ENCODE assay signal across 20 cellular contexts in the genomic region with DNA sequence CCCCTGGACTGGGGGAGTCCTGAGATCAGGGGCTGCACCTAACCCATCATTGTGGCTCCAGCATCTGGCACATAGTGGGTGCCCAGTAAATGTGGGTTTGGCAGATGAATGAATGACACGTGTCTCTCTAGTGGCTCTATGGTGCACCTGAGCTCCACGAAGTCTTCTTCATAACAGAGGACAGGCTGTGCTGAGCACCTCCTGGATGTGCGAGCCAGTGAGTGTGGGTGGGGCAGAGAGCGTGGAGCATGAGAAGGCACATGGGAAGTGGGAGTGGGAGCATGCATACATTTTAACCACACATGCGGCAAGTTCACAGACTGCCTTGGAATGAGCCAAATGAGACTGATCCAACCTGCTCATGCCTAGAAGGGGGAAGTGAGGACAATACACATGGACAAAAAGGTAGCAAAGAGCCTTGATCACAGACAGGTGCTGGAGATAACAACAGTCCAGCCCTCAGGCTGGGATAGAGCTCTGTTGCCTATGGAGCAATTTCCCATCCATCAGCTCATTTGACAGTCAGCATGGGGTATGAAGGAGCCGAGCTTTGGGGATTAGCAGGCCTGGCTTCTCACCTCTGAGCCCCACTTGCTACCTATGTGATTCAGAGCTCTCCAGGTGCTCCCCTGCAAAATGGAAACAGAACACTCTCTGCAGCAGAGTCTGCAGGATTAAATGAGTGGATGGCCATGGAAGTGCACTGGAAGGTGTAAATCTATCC.
DNase-seq lines count a peak whose midpoint lies in the region; ATAC-seq, FAIRE-seq and TF ChIP-seq lines count a peak whose summit lies in the region.
"Had no signal": no experiment of that assay in that cellular context is flagged by ENCODE, and none has a peak within 500 bp of the region (broad histone marks: within the 10 kb centered on the region; RNA-seq: fewer than 3 reads in every experiment).

No MANE protein-coding gene starts in this region.

- dilution Hi-C loops in endothelial cell of umbilical vein (cut with MboI; ENCODE audit: extremely low pct_ligation_motif_present, low sequenced_read_pairs): no loop called here

- no peak overlapping the region for H3K4me2 ChIP-seq in endothelial cell of umbilical vein (ENCODE audit: insufficient read depth, low read length)

- H3K4me3 ChIP-seq in HEK293 (ENCODE audit: low read depth, low read length) (no peak overlapping the region), endothelial cell of umbilical vein (replicated peaks in 1 of 3; ENCODE audit: insufficient read depth in 1 of 3, low read depth in 1 of 3, low read length in 3 of 3) (no peak overlapping the region), MG63 (no peak overlapping the region)
- H3K4me3 ChIP-seq: SJCRH30 had no signal

- CTCF ChIA-PET in HEK293 (lab: Yijun Ruan, JAX) (interaction anchor here (1.7 kb wide), 1 partner anchor 16 kb away, joined by 6 read pairs; no protein-coding TSS in a partner anchor), endothelial cell of umbilical vein (lab: Charles Lee) (interaction anchor here (1.7 to 4.3 kb wide), 3 partner anchors 15 to 444 kb away, joined by 4 to 22 read pairs (median 6); no protein-coding TSS in a partner anchor)

- POLR2A ChIA-PET in HEK293 (lab: Yijun Ruan, JAX) (no interaction called here), endothelial cell of umbilical vein (lab: Charles Lee) (interaction anchor here (0.6 kb wide), 1 partner anchor 209 kb away, joined by 5 read pairs; no protein-coding TSS in a partner anchor)

- H2AFZ ChIP-seq in endothelial cell of umbilical vein (ENCODE audit: low read depth, low read length): no peak overlapping the region

- DNase-seq in AG08396 (ENCODE audit: low spot score) (peak; percentile 0), endothelial cell of umbilical vein (ENCODE audit: low read depth, low spot score) (no peak), mesenteric fat pad (ENCODE audit: low spot score) (peak; percentile 59), MG63 (no peak), NCI-H2171 (lab: John Stamatoyannopoulos, UW) (no peak)
- DNase-seq: CD8-positive, alpha-beta T cell; DMS79 treated with DMSO at 0.1 percent for 48 hours; GF-D8; MV-4-11; NCI-H1436; NCI-H2081 treated with DMSO at 0.1 percent for 48 hours; NCI-H2227 treated with DMSO at 0.1 percent for 48 hours; NCI-H526; NK-92 treated with Interleukin-12 subunit alpha and Interleukin-12 subunit beta, amount 100 ng/mL, for 24 hours; SJCRH30 had no signal

- no peak overlapping the region for H3K27ac ChIP-seq in HEK293 (ENCODE audit: extremely low read depth, low read depth, low read length)
- H3K27ac ChIP-seq in endothelial cell of umbilical vein (ENCODE audit: insufficient read depth, low read depth, low read length): peak overlapping the region; percentile 98
- H3K27ac ChIP-seq: RWPE1, SJCRH30 had no signal

- no peaks in the 10 kb centered on the region for H3K79me2 ChIP-seq in endothelial cell of umbilical vein (ENCODE audit: control insufficient read depth, insufficient read depth, low read length)

- intact Hi-C loops in endothelial cell of umbilical vein (cut with micrococcal nuclease): loop anchor here (1.0 to 5.0 kb wide), 4 partner anchors 7 to 409 kb away; partner anchors contain the start of gene TRMO

- no peaks in the 10 kb centered on the region for H3K36me3 ChIP-seq in HEK293 (ENCODE audit: control insufficient read depth in 2 of 2, insufficient read depth in 1 of 2, low read length in 2 of 2)
- no peaks in the 10 kb centered on the region for H3K36me3 ChIP-seq in endothelial cell of umbilical vein (ENCODE audit: control insufficient read depth in 2 of 2, extremely low read depth in 1 of 2, insufficient read depth in 2 of 2, low read length in 2 of 2)
- no peaks in the 10 kb centered on the region for H3K36me3 ChIP-seq in MG63
- H3K36me3 ChIP-seq: BE2C, SJCRH30 had no signal

- no peaks in the 10 kb centered on the region for H3K27me3 ChIP-seq in endothelial cell of umbilical vein (ENCODE audit: control insufficient read depth in 2 of 2, insufficient read depth in 2 of 2, low read length in 2 of 2)
- H3K27me3 ChIP-seq in MG63: no peaks in the 10 kb centered on the region
- H3K27me3 ChIP-seq: BE2C had no signal

- TF ChIP-seq CTCF in HEK293 (tag by site-specific recombination; IDR thresholded peaks at IDR 0.05) (no peak), endothelial cell of umbilical vein (IDR thresholded peaks at IDR 0.05; ENCODE audit: extremely low read depth in 1 of 2, insufficient read depth in 1 of 2, low read depth in 1 of 2, low read length in 2 of 2) (no peak)

- no peak for ATAC-seq in HG03196 (IDR thresholded peaks at IDR 0.05; ENCODE audit: unreplicated experiment)
- ATAC-seq: CD8-positive, alpha-beta T cell had no signal

- H3K9me1 ChIP-seq in endothelial cell of umbilical vein (replicated peaks; ENCODE audit: control insufficient read depth, extremely low read depth, insufficient read depth, low read length): no peaks in the 10 kb centered on the region

- TF ChIP-seq POLR2A in endothelial cell of umbilical vein (IDR thresholded peaks at IDR 0.05; ENCODE audit: low read depth, low read length): no peak

- peak overlapping the region; percentile 70 for H3K9ac ChIP-seq in endothelial cell of umbilical vein (replicated peaks; ENCODE audit: extremely low read depth, insufficient read depth, low read length)

- H3K9me3 ChIP-seq in HEK293 (ENCODE audit: control insufficient read depth, insufficient read depth, low read depth, low read length): no peaks in the 10 kb centered on the region
- no peaks in the 10 kb centered on the region for H3K9me3 ChIP-seq in endothelial cell of umbilical vein (replicated peaks; ENCODE audit: control insufficient read depth, insufficient read depth, low read length)
- no peaks in the 10 kb centered on the region for H3K9me3 ChIP-seq in MG63
- H3K9me3 ChIP-seq: BE2C, SJCRH30 had no signal

- no peaks in the 10 kb centered on the region for H4K20me1 ChIP-seq in endothelial cell of umbilical vein (replicated peaks; ENCODE audit: control insufficient read depth, extremely low read depth, insufficient read depth, low read length)

- H3K4me1 ChIP-seq in HEK293 (ENCODE audit: control insufficient read depth, insufficient read depth, low read length): no peaks in the 10 kb centered on the region
- peaks cover 49% of the 10 kb centered on the region for H3K4me1 ChIP-seq in endothelial cell of umbilical vein (ENCODE audit: control insufficient read depth, extremely low read depth, insufficient read depth, low read length)
- H3K4me1 ChIP-seq: SJCRH30 had no signal

- no peak for FAIRE-seq in endothelial cell of umbilical vein (lab: Jason Lieb, UNC)
- FAIRE-seq: D721Med had no signal

- BruUV-seq in endothelial cell of umbilical vein (replicated peaks; lab: Mats Ljungman, UMichigan): no TSS peak

TF ChIP-seq in HEK293, 187 proteins besides CTCF, POLR2A, EP300 and RAD21 (continues in another document):
- TF ChIP-seq ZFHX2 (tag by site-specific recombination; conservative IDR thresholded peaks at IDR 0.05) (peak; percentile 25; the same call in 1 of the 2 replicates), ZNF311 (tag by site-specific recombination; IDR thresholded peaks at IDR 0.05; ENCODE audit: borderline replicate concordance) (no peak), ZNF561 (tag by site-specific recombination; IDR thresholded peaks at IDR 0.05; ENCODE audit: borderline replicate concordance) (no peak), ZNF391 (tag by site-specific recombination; IDR thresholded peaks at IDR 0.05; ENCODE audit: borderline replicate concordance, low read depth) (no peak), SCRT2 (tag by site-specific recombination; IDR thresholded peaks at IDR 0.05) (no peak), KLF17 (tag by site-specific recombination; IDR thresholded peaks at IDR 0.05) (no peak), EGR2 (tag by site-specific recombination; IDR thresholded peaks at IDR 0.05; ENCODE audit: low read depth) (0 out of 2 replicates have a peak, but pooled peaks have one; percentile 26)

TF ChIP-seq in endothelial cell of umbilical vein, 7 proteins besides CTCF, POLR2A, EP300 and RAD21:
- TF ChIP-seq FOS (IDR thresholded peaks at IDR 0.05; ENCODE audit: borderline replicate concordance, insufficient read depth, low read length) (no peak), GATA2 (IDR thresholded peaks at IDR 0.05; ENCODE audit: insufficient read depth, insufficient read length, low read depth, low read length) (no peak), EZH2 (IDR thresholded peaks at IDR 0.05; ENCODE audit: borderline replicate concordance, low read depth, low read length, severe bottlenecking) (no peak), MYC (IDR thresholded peaks at IDR 0.05; ENCODE audit: low read depth, low read length) (no peak), JUN (IDR thresholded peaks at IDR 0.05; ENCODE audit: borderline replicate concordance, insufficient read depth, insufficient read length, low read depth) (no peak), POLR2AphosphoS5 (IDR thresholded peaks at IDR 0.05; ENCODE audit: insufficient read depth, low read depth, low read length) (no peak)
- TF ChIP-seq, protein P1, sequence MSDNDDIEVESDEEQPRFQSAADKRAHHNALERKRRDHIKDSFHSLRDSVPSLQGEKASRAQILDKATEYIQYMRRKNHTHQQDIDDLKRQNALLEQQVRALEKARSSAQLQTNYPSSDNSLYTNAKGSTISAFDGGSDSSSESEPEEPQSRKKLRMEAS (IDR thresholded peaks at IDR 0.05; ENCODE audit: insufficient read depth, insufficient read length): no peak
TF ChIP-seq in endothelial cell of umbilical vein: peak in this region for 0.

Comparison
In these comparisons a context has a peak if more than half of its experiments do, and no peak if none do; other contexts are left out.
1. DNase-seq: peak in AG08396 (single experiment) and mesenteric fat pad (single experiment); none in endothelial cell of umbilical vein (single experiment), MG63 (single experiment) and NCI-H2171 (single experiment).